Comparison of ENCODE assay signal across 8 cellular contexts in the genomic region with DNA sequence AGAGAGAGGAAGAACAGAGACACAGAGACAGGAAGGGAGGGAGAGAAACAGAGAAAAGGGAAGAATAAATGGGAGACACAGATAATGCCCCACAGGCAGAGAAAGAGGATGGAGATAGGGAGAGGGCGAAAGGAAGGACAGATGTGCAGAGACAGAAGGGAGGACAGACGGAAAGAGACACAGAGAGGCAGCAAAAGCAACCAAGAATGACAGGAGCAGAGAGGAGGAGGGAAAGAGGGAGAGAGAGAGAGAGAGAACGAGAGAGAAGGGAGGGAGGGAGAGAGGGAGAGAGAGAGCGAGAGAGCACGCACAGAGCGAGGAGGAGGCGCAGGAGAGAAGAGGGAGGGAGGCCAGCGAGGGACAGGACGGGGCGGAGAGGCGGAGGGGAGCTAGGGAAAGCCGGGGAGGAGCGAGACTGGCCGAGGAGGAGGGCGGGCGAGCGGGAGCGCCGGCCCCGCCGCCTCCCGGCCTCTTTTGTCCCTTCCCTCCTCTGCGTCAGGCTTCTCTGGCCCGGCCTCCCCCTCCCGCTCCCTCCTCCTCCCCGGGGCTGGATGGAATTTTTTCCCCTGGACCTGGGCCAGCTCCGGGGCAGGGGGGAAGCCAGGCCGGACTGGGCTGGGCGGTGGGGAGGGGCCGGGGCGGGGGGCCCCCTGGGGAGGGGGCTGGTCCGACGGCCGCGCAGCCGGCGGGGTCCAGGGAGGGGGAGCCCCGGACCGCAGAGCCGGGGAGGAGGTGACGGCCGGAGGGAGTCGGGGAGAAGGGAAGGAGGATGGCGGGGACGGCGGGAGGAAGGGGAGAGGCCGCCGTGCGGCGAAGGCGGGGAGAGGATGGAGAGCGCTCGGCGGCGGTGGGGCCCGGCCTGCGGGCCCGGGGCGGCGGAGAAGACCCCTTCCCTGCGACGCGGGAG. TPM values are rescaled to one million over a fixed set of nuclear protein-coding genes. Genes with fewer than 3 reads are reported as not detected.
DNase-seq lines count a peak whose midpoint lies in the region; ATAC-seq and TF ChIP-seq lines count a peak whose summit lies in the region.

No MANE protein-coding gene starts in this region.

- ATAC-seq in Right ventricle myocardium inferior, result peak; percentile 90

- H3K4me3 ChIP-seq in adrenal gland (peak overlapping the region; percentile 24 to 97 (median 76)), neutrophil (ENCODE audit: low read depth in 1 of 2, low read length in 1 of 2) (peak overlapping the region in 1 of 2 experiments; percentile 74)

- H3K27ac ChIP-seq in adrenal gland (peak overlapping the region; percentile 82 to 97 (median 90)), neutrophil (peak overlapping the region; percentile 70)

- H3K36me3 ChIP-seq in adrenal gland (replicated peaks in 1 of 2), result peaks cover 0 to 6% of the 10 kb centered on the region in 2 donors
- H3K36me3 ChIP-seq in neutrophil, result no peaks in the 10 kb centered on the region

- peak; percentile 40 for DNase-seq in stimulated activated CD4-positive, alpha-beta T cell treated with anti-CD3 and anti-CD28 coated beads, Interleukin-15, amount 100 ng/mL, for 24 hours
- no peak for DNase-seq in stimulated activated CD4-positive, alpha-beta T cell treated with anti-CD3 and anti-CD28 coated beads, Interleukin-4, amount 100 ng/mL, for 24 hours
- DNase-seq in NCI-H226 (peak; percentile 98), adrenal gland (peak; percentile 92 to 97 (median 96)), Right ventricle myocardium inferior (ENCODE audit: missing footprints) (peak; percentile 91), NCI-H187 (lab: John Stamatoyannopoulos, UW) (no peak)
- DNase-seq in activated CD8-positive, alpha-beta memory T cell treated with anti-CD3 and anti-CD28 coated beads for 24 hours, result no peak

- peak in 1 of 2 donors; percentile 56 for TF ChIP-seq POLR2A in adrenal gland (IDR thresholded peaks at IDR 0.05)

- TF ChIP-seq CTCF in adrenal gland (IDR thresholded peaks at IDR 0.05) (peak in 4 of 6 experiments; percentile 32 to 61 (median 48)), neutrophil (IDR thresholded peaks at IDR 0.05) (peak; percentile 25)

- H3K9me3 ChIP-seq in adrenal gland (replicated peaks in 1 of 3), result no peaks in the 10 kb centered on the region
- no peaks in the 10 kb centered on the region for H3K9me3 ChIP-seq in neutrophil

- intact Hi-C loops in adrenal gland (cut with DNase I) (loop anchor here in 1 of 2 donors (10.0 kb wide), 1 partner anchor 86 kb away; no protein-coding TSS in a partner anchor), Right ventricle myocardium inferior (cut with DNase I) (loop anchor here (2.0 kb wide), 4 partner anchors 14 to 502 kb away; a partner anchor contains a TSS)

- no peaks in the 10 kb centered on the region for H3K27me3 ChIP-seq in adrenal gland
- peaks cover 100% of the 10 kb centered on the region for H3K27me3 ChIP-seq in neutrophil

- WGBS in adrenal gland, 4 donors, result 0 to 3% (median 1%) methylated on average over 22 to 60 of the region's 63 CpGs

- peaks cover 25 to 47% of the 10 kb centered on the region in 2 donors for H3K4me1 ChIP-seq in adrenal gland (replicated peaks in 1 of 2)
- H3K4me1 ChIP-seq in neutrophil (ENCODE audit: control insufficient read depth in 1 of 2, insufficient read depth in 1 of 2, low read depth in 1 of 2, low read length in 1 of 2), result peaks cover 15 to 32% of the 10 kb centered on the region in 2 experiments

RNA-seq across cellular contexts. Expression of a gene that starts 4.2 kb away (rescaled TPM):
- total RNA-seq in adrenal gland (10 to 100 TPM in 7 of 8 donors, 1 to 10 TPM in 1; 2.2 to 56.0 (median 25.2) TPM), Right ventricle myocardium inferior (14.6 TPM)
- polyA plus RNA-seq in adrenal gland, result 100 to 1,000 TPM in 2 of 3 donors, 1 to 10 TPM in 1; 4.0 to 291 (median 123) TPM

RNA-seq across cellular contexts. Expression of a gene that starts 34.9 kb away (rescaled TPM):
- total RNA-seq in adrenal gland (under 1 TPM in 3 of 8 donors, not detected in 5; 0.14 to 0.31 (median 0.17) TPM), Right ventricle myocardium inferior (0.57 TPM)
- 1 to 10 TPM in 1 of 3 donors, under 1 TPM in 1, not detected in 1; 0.24 to 3.1 TPM for polyA plus RNA-seq in adrenal gland

RNA-seq across cellular contexts. Expression of a gene that starts 42.3 kb away (rescaled TPM):
- total RNA-seq in adrenal gland (10 to 100 TPM in 4 of 8 donors, 1 to 10 TPM in 2, under 1 TPM in 1, not detected in 1; 0.72 to 29.0 (median 13.3) TPM), Right ventricle myocardium inferior (1.2 TPM)
- 1 to 10 TPM; 1.2 to 3.6 (median 2.7) TPM for polyA plus RNA-seq in adrenal gland

RNA-seq across cellular contexts. Expression of a gene that starts 58.7 kb away (rescaled TPM):
- 1 to 10 TPM in 1 of 8 donors, under 1 TPM in 3, not detected in 4; 0.36 to 3.0 (median 0.65) TPM for total RNA-seq in adrenal gland
- not detected for polyA plus RNA-seq in adrenal gland
- total RNA-seq in Right ventricle myocardium inferior, result not detected

Comparison
In these comparisons a context has a peak if more than half of its experiments do, and no peak if none do; other contexts are left out.
1. DNase-seq: peak in stimulated activated CD4-positive, alpha-beta T cell treated with anti-CD3 and anti-CD28 coated beads, Interleukin-15, amount 100 ng/mL, for 24 hours (single experiment), NCI-H226 (single experiment), adrenal gland (7 of 7) and Right ventricle myocardium inferior (single experiment); none in stimulated activated CD4-positive, alpha-beta T cell treated with anti-CD3 and anti-CD28 coated beads, Interleukin-4, amount 100 ng/mL, for 24 hours (single experiment), NCI-H187 (0 of 2) and activated CD8-positive, alpha-beta memory T cell treated with anti-CD3 and anti-CD28 coated beads for 24 hours (single experiment).